1 cellular context compared by ENCODE assay signal in the genomic region with DNA sequence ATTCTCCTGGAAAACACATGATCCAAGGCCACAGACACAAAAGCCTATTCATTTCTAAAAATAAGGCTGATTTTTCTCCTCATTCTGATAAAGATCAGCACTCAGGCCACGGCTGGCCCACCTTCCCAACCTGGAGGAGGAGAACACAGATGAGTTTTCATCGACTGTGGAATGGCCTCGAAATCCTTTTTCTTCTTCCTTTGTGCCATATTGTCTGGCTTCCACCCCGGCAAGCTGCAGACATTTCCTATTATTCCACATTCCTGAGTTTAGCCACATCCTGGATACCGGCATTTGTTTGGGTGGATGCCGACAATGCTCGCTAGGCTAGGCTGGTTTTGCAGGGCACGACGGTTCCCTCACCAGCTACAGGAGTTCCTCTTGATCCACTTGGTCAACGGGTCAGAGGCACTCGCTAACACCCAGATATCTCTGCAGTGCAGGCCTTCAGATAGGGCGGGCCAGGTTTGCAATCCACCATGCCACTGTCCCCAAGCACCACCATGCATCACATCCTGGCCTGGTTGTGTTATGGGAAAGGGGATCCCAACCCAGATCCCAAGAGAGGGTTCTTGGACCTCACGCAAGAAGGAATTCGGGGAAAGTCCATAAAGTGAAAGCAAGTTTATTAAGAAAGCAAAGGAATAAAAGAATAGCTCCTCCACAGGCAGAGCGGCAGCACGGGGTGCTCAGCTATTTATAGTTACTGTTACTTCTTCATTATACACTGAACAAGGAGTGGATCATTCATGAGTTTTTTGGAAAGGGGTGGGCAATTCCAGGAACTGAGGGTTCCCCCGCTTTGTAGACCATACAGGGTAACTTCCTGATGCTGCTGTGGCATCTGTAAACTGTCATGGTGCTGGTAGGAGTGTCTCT.
TF ChIP-seq lines count a peak whose summit lies in the region.

No MANE protein-coding gene starts in this region.

TF ChIP-seq in WTC11, 78 proteins besides CTCF, POLR2A, EP300 and RAD21 (continued from another document):
- TF ChIP-seq, protein P1, sequence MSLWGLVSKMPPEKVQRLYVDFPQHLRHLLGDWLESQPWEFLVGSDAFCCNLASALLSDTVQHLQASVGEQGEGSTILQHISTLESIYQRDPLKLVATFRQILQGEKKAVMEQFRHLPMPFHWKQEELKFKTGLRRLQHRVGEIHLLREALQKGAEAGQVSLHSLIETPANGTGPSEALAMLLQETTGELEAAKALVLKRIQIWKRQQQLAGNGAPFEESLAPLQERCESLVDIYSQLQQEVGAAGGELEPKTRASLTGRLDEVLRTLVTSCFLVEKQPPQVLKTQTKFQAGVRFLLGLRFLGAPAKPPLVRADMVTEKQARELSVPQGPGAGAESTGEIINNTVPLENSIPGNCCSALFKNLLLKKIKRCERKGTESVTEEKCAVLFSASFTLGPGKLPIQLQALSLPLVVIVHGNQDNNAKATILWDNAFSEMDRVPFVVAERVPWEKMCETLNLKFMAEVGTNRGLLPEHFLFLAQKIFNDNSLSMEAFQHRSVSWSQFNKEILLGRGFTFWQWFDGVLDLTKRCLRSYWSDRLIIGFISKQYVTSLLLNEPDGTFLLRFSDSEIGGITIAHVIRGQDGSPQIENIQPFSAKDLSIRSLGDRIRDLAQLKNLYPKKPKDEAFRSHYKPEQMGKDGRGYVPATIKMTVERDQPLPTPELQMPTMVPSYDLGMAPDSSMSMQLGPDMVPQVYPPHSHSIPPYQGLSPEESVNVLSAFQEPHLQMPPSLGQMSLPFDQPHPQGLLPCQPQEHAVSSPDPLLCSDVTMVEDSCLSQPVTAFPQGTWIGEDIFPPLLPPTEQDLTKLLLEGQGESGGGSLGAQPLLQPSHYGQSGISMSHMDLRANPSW (CRISPR knock-in tag; conservative IDR thresholded peaks at IDR 0.05; ENCODE audit: low read depth): no peak
- TF ChIP-seq, protein P2, sequence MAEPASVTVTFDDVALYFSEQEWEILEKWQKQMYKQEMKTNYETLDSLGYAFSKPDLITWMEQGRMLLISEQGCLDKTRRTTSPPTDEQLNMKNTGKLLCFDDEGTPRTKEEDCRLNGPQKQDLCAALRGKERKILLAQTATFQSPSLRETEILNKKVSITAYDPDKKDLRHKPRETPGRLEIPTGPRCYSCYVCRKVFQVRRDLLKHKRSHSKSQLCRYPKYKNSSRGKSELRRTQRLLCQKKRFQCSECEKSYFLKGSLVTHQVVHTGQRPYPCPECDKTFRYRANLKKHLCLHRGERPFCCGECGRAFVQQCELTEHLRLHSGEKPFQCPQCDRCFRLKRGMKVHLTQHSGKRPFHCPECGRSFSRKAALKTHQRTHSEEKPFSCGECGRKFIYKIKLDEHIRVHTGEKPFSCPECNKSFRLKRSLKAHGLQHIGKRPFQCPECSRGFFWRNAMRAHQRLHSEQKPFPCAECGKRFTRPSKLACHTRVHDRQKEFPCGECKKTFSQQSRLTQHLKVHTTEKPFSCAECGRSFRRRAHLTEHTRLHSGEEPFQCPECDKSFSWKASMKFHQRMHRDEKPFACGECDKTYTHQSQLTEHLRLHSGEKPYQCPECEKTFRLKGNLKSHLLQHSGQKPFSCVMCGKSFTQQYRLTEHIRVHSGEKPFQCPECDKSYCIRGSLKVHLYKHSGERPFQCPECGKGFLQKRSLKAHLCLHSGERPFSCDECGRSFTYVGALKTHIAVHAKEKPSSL (CRISPR knock-in tag; conservative IDR thresholded peaks at IDR 0.05): no peak
- no peak for TF ChIP-seq OVOL2 (CRISPR knock-in tag; IDR thresholded peaks at IDR 0.05; ENCODE audit: borderline replicate concordance)
- TF ChIP-seq, protein P3, sequence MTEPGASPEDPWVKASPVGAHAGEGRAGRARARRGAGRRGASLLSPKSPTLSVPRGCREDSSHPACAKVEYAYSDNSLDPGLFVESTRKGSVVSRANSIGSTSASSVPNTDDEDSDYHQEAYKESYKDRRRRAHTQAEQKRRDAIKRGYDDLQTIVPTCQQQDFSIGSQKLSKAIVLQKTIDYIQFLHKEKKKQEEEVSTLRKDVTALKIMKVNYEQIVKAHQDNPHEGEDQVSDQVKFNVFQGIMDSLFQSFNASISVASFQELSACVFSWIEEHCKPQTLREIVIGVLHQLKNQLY (CRISPR knock-in tag; IDR thresholded peaks at IDR 0.05): no peak
- TF ChIP-seq, protein P4, sequence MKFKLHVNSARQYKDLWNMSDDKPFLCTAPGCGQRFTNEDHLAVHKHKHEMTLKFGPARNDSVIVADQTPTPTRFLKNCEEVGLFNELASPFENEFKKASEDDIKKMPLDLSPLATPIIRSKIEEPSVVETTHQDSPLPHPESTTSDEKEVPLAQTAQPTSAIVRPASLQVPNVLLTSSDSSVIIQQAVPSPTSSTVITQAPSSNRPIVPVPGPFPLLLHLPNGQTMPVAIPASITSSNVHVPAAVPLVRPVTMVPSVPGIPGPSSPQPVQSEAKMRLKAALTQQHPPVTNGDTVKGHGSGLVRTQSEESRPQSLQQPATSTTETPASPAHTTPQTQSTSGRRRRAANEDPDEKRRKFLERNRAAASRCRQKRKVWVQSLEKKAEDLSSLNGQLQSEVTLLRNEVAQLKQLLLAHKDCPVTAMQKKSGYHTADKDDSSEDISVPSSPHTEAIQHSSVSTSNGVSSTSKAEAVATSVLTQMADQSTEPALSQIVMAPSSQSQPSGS (CRISPR knock-in tag; IDR thresholded peaks at IDR 0.05; ENCODE audit: borderline replicate concordance, low read depth): no peak
- no peak for TF ChIP-seq ZBTB21 (CRISPR knock-in tag; IDR thresholded peaks at IDR 0.05; ENCODE audit: borderline replicate concordance)
- TF ChIP-seq, protein P5, sequence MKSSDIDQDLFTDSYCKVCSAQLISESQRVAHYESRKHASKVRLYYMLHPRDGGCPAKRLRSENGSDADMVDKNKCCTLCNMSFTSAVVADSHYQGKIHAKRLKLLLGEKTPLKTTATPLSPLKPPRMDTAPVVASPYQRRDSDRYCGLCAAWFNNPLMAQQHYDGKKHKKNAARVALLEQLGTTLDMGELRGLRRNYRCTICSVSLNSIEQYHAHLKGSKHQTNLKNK (CRISPR knock-in tag; IDR thresholded peaks at IDR 0.05): no peak
- no peak for TF ChIP-seq ZNF138 (CRISPR knock-in tag; conservative IDR thresholded peaks at IDR 0.05)
- TF ChIP-seq FOXP1 (CRISPR knock-in tag; IDR thresholded peaks at IDR 0.05; ENCODE audit: borderline replicate concordance): no peak
- no peak for TF ChIP-seq ETV6 (CRISPR knock-in tag; IDR thresholded peaks at IDR 0.05)
TF ChIP-seq in WTC11: peak in this region for 0.
